1 cellular context compared by ENCODE assay signal in the genomic region with DNA sequence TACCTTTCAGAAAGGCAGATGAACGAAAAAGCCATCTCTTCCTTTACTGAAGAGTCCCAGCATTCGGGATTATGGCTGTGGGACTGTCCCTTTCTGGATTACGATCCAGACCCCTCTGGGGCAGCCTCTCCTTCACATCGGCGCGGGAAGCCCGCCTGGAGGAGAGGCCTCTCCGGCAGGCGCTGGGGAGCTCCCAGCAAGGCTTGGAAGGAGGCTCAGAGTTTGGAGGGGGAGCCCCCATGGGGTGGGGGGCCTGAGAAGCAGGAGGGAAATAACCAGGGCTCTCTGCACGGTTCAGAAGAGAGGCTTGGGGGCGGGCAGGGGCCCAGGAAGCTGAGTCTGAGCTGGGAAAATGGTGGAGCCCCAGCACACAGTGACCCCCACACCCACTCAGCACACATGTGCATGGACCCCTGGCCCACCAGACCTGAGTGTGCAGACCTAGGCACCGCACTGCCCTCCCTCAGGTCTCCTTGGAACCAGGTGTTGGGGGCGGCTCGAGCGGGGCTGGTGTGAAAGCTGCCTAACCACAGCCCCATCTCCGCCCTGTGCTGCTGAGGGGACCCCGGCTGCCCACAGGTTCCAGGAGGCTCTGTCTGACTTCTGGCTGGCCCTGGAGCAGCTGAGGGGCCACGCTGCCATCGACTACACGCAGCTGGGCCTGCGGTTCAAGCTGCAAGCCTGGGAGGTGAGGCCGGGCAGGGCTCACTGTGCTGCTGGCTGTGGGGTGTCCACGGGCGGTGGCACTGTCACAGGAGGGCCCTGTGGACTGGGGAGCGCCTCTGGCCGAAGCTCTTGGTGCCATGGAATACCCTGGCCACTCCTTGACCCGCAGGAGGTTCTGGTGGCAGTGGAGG.
TF ChIP-seq lines count a peak whose summit lies in the region.

No MANE protein-coding gene starts in this region.

TF ChIP-seq in IMR-90, 13 proteins besides CTCF, POLR2A, EP300 and RAD21:
- TF ChIP-seq CHD1 (IDR thresholded peaks at IDR 0.05; ENCODE audit: low read depth, low read length) (no peak), NFE2L2 (IDR thresholded peaks at IDR 0.05; ENCODE audit: low read depth, low read length) (no peak), BHLHE40 (IDR thresholded peaks at IDR 0.05; ENCODE audit: low read depth, low read length) (no peak), SMC3 (IDR thresholded peaks at IDR 0.05; ENCODE audit: low read depth, low read length) (no peak), FOS (IDR thresholded peaks at IDR 0.05; ENCODE audit: low read depth, low read length) (no peak), RCOR1 (IDR thresholded peaks at IDR 0.05; ENCODE audit: insufficient replicate concordance, low read length) (no peak), RFX5 (IDR thresholded peaks at IDR 0.05; ENCODE audit: low read depth, low read length) (no peak), MXI1 (IDR thresholded peaks at IDR 0.05; ENCODE audit: borderline replicate concordance, low read depth, low read length) (no peak), MAFK (IDR thresholded peaks at IDR 0.05; ENCODE audit: low read depth, low read length) (no peak), CEBPB (IDR thresholded peaks at IDR 0.05; ENCODE audit: low read depth, low read length) (no peak), MAZ (IDR thresholded peaks at IDR 0.05; ENCODE audit: borderline replicate concordance, low read depth, low read length) (no peak)
- TF ChIP-seq, protein P1, sequence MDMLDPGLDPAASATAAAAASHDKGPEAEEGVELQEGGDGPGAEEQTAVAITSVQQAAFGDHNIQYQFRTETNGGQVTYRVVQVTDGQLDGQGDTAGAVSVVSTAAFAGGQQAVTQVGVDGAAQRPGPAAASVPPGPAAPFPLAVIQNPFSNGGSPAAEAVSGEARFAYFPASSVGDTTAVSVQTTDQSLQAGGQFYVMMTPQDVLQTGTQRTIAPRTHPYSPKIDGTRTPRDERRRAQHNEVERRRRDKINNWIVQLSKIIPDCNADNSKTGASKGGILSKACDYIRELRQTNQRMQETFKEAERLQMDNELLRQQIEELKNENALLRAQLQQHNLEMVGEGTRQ (IDR thresholded peaks at IDR 0.05; ENCODE audit: low read depth, low read length), result no peak
TF ChIP-seq in IMR-90: peak in this region for 0.
